In the genomic region with DNA sequence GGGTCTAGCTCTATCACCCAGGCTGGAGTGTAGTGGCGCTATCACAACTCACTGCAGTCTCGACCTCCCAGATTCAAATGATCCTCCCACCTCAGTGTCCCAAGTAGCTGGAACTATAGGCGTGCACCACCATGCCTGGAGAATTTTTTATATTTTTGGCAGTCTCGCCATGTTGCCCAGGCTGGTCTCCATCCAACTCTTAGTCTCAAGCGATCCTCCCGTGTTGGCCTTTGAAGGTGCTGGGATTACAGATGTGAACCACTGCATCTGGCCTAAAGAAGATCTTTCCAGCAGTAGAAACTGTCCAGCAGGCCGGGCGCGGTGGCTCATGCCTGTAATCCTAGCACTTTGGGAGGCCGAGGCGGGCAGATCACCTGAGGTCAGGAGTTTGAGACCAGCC, we compare ENCODE assay signal across 37 cellular contexts.
"Had no signal": no experiment of that assay in that cellular context is flagged by ENCODE, and none has a peak within 500 bp of the region (broad histone marks: within the 10 kb centered on the region; RNA-seq: fewer than 3 reads in every experiment).

No MANE protein-coding gene starts in this region.

- H3K4me1 ChIP-seq: ascending aorta had no signal

- H3K27me3 ChIP-seq: ascending aorta, cardiac muscle cell had no signal

- H3K27ac ChIP-seq: ascending aorta, cardiac muscle cell, VCaP had no signal

- H3K4me3 ChIP-seq: ascending aorta, cardiac muscle cell had no signal

- DNase-seq: activated B cell treated with CpG ODN at 0.5 μM for 24 hours; activated CD4-positive, alpha-beta memory T cell treated with anti-CD3 and anti-CD28 coated beads for 36 hours; activated CD4-positive, alpha-beta T cell treated with anti-CD3 and anti-CD28 coated beads for 48 hours; activated CD4-positive, alpha-beta T cell treated with anti-CD3 and anti-CD28 coated beads, Interleukin-2, amount 50 U/mL, for 1 hour; activated CD4-positive, alpha-beta T cell treated with anti-CD3 and anti-CD28 coated beads, Interleukin-2, amount 50 U/mL, for 4 hours; activated CD4-positive, CD25-positive, alpha-beta regulatory T cell treated with anti-CD3 and anti-CD28 coated beads, Interleukin-2, amount 50 U/mL, for 72 hours; activated CD8-positive, alpha-beta memory T cell treated with anti-CD3 and anti-CD28 coated beads, Interleukin-2, amount 50 U/mL, for 4 hours; activated CD8-positive, alpha-beta T cell treated with anti-CD3 and anti-CD28 coated beads for 36 hours; activated effector memory CD4-positive, alpha-beta T cell treated with Interleukin-2 at 50 U/mL for 16 hours; activated gamma-delta T cell; activated naive CD4-positive, alpha-beta T cell treated with anti-CD3 and anti-CD28 coated beads, Interleukin-2, amount 10 ng/mL, durations not matched to agents 7 days and 5 days; activated naive CD4-positive, alpha-beta T cell treated with Interleukin-2 at 50 U/mL for 16 hours; activated naive CD8-positive, alpha-beta T cell treated with anti-CD3 and anti-CD28 coated beads, Interleukin-2, amount 10 ng/mL, durations not matched to agents 7 days and 5 days; activated naive CD8-positive, alpha-beta T cell treated with anti-CD3 and anti-CD28 coated beads, Interleukin-2, amount 50 U/mL, for 24 hours; activated T-cell treated with anti-CD3 and anti-CD28 coated beads for 4 hours; activated T-cell treated with anti-CD3 and anti-CD28 coated beads, Interleukin-2, amount 50 U/mL, for 1 hour; activated T-cell treated with anti-CD3 and anti-CD28 coated beads, Interleukin-2, amount 50 U/mL, for 4 hours; activated T-cell treated with anti-CD3 and anti-CD28 coated beads, Interleukin-2, amount 50 U/mL, for 72 hours; amygdala; anterior cingulate cortex; caudate nucleus; cerebellar nuclear complex; SW 1271; T-helper 1 cell; T-helper 2 cell; T-helper 9 cell had no signal

- H3K27ac Mint-ChIP-seq: activated B cell treated with CpG ODN at 0.5 μM for 24 hours; activated CD4-positive, alpha-beta memory T cell treated with anti-CD3 and anti-CD28 coated beads for 36 hours; activated CD8-positive, alpha-beta T cell treated with anti-CD3 and anti-CD28 coated beads for 36 hours; activated naive CD4-positive, alpha-beta T cell treated with anti-CD3 and anti-CD28 coated beads, Interleukin-2, amount 10 ng/mL, durations not matched to agents 7 days and 5 days; activated naive CD8-positive, alpha-beta T cell; activated naive CD8-positive, alpha-beta T cell treated with anti-CD3 and anti-CD28 coated beads, Interleukin-2, amount 10 ng/mL, durations not matched to agents 7 days and 5 days; activated naive CD8-positive, alpha-beta T cell treated with anti-CD3 and anti-CD28 coated beads, Interleukin-2, amount 50 U/mL, for 24 hours; activated T-cell treated with anti-CD3 and anti-CD28 coated beads, Interleukin-2, amount 50 U/mL, for 72 hours; activated T-helper 1 cell treated with anti-CD3 and anti-CD28 coated beads, Interleukin-12 subunit alpha, Interleukin-12 subunit beta, Interleukin-2, Interleukin-4 antibody, amounts not matched to agents 30 ng/mL and 10 ng/mL and 1 ng/mL, durations not matched to agents 14 hours and 24 hours and 36 hours; activated T-helper 2 cell treated with anti-CD3 and anti-CD28 coated beads, Interferon-gamma antibody, Interleukin-2, Interleukin-4, amounts not matched to agents 10 μg/mL and 5 μg/mL and 100 μg/mL, durations not matched to agents 14 hours and 24 hours and 36 hours; brain; T-helper 1 cell treated with Interleukin-12 subunit alpha and Interleukin-12 subunit beta and Interleukin-4 antibody, amounts not matched to agents 30 μg/mL and 1 μg/mL, for 36 hours; T-helper 2 cell treated with Interferon-gamma antibody and Interleukin-4, amounts not matched to agents 5 μg/mL and 100 μg/mL, for 36 hours had no signal

- H3K27me3 Mint-ChIP-seq: activated CD4-positive, alpha-beta memory T cell treated with anti-CD3 and anti-CD28 coated beads for 36 hours; activated CD8-positive, alpha-beta T cell treated with anti-CD3 and anti-CD28 coated beads for 36 hours; activated naive CD4-positive, alpha-beta T cell treated with anti-CD3 and anti-CD28 coated beads, Interleukin-2, amount 50 U/mL, for 24 hours; activated naive CD8-positive, alpha-beta T cell had no signal

- H3K9me3 ChIP-seq: ascending aorta had no signal

- H3K9me3 Mint-ChIP-seq: activated B cell treated with CpG ODN at 0.5 μM for 24 hours; activated CD4-positive, alpha-beta memory T cell treated with anti-CD3 and anti-CD28 coated beads for 36 hours; activated CD8-positive, alpha-beta T cell treated with anti-CD3 and anti-CD28 coated beads for 36 hours; activated naive CD4-positive, alpha-beta T cell treated with anti-CD3 and anti-CD28 coated beads, Interleukin-2, amount 10 ng/mL, durations not matched to agents 7 days and 5 days; activated naive CD4-positive, alpha-beta T cell treated with anti-CD3 and anti-CD28 coated beads, Interleukin-2, amount 50 U/mL, for 24 hours; activated naive CD8-positive, alpha-beta T cell treated with anti-CD3 and anti-CD28 coated beads, Interleukin-2, amount 50 U/mL, for 24 hours; activated T-cell treated with anti-CD3 and anti-CD28 coated beads, Interleukin-2, amount 50 U/mL, for 4 hours; activated T-cell treated with anti-CD3 and anti-CD28 coated beads, Interleukin-2, amount 50 U/mL, for 72 hours; activated T-helper 1 cell treated with anti-CD3 and anti-CD28 coated beads, Interleukin-12 subunit alpha, Interleukin-12 subunit beta, Interleukin-2, Interleukin-4 antibody, amounts not matched to agents 30 ng/mL and 10 ng/mL and 1 ng/mL, durations not matched to agents 14 hours and 24 hours and 36 hours; activated T-helper 2 cell treated with anti-CD3 and anti-CD28 coated beads, Interferon-gamma antibody, Interleukin-2, Interleukin-4, amounts not matched to agents 10 μg/mL and 5 μg/mL and 100 μg/mL, durations not matched to agents 14 hours and 24 hours and 36 hours; brain; central memory CD8-positive, alpha-beta T cell; T-helper 1 cell treated with Interleukin-12 subunit alpha and Interleukin-12 subunit beta and Interleukin-4 antibody, amounts not matched to agents 30 μg/mL and 1 μg/mL, for 36 hours; T-helper 2 cell treated with Interferon-gamma antibody and Interleukin-4, amounts not matched to agents 5 μg/mL and 100 μg/mL, for 36 hours had no signal

- ATAC-seq: activated CD8-positive, alpha-beta T cell treated with anti-CD3 and anti-CD28 coated beads for 36 hours; activated naive CD8-positive, alpha-beta T cell treated with anti-CD3 and anti-CD28 coated beads, Interleukin-2, amount 50 U/mL, for 24 hours; activated T-cell treated with anti-CD3 and anti-CD28 coated beads, Interleukin-2, amount 50 U/mL, for 4 hours; activated T-cell treated with anti-CD3 and anti-CD28 coated beads, Interleukin-2, amount 50 U/mL, for 72 hours had no signal

- H3K36me3 Mint-ChIP-seq: activated CD4-positive, alpha-beta memory T cell treated with anti-CD3 and anti-CD28 coated beads for 36 hours; activated naive CD4-positive, alpha-beta T cell treated with anti-CD3 and anti-CD28 coated beads, Interleukin-2, amount 50 U/mL, for 24 hours; activated naive CD8-positive, alpha-beta T cell; activated naive CD8-positive, alpha-beta T cell treated with anti-CD3 and anti-CD28 coated beads, Interleukin-2, amount 10 ng/mL, durations not matched to agents 7 days and 5 days; brain had no signal

- H3K4me1 Mint-ChIP-seq: activated B cell treated with CpG ODN at 0.5 μM for 24 hours; activated naive CD4-positive, alpha-beta T cell treated with anti-CD3 and anti-CD28 coated beads, Interleukin-2, amount 50 U/mL, for 24 hours; central memory CD8-positive, alpha-beta T cell had no signal

- H3K36me3 ChIP-seq: ascending aorta, cardiac muscle cell had no signal

- H3K4me3 Mint-ChIP-seq: activated B cell treated with CpG ODN at 0.5 μM for 24 hours; activated CD4-positive, alpha-beta memory T cell treated with anti-CD3 and anti-CD28 coated beads for 36 hours; activated CD8-positive, alpha-beta T cell treated with anti-CD3 and anti-CD28 coated beads for 36 hours; activated naive CD4-positive, alpha-beta T cell treated with anti-CD3 and anti-CD28 coated beads, Interleukin-2, amount 10 ng/mL, durations not matched to agents 7 days and 5 days; activated naive CD4-positive, alpha-beta T cell treated with anti-CD3 and anti-CD28 coated beads, Interleukin-2, amount 50 U/mL, for 24 hours; activated naive CD8-positive, alpha-beta T cell; activated naive CD8-positive, alpha-beta T cell treated with anti-CD3 and anti-CD28 coated beads, Interleukin-2, amount 10 ng/mL, durations not matched to agents 7 days and 5 days; activated naive CD8-positive, alpha-beta T cell treated with anti-CD3 and anti-CD28 coated beads, Interleukin-2, amount 50 U/mL, for 24 hours; activated T-cell treated with anti-CD3 and anti-CD28 coated beads, Interleukin-2, amount 50 U/mL, for 4 hours; activated T-cell treated with anti-CD3 and anti-CD28 coated beads, Interleukin-2, amount 50 U/mL, for 72 hours; activated T-helper 1 cell treated with anti-CD3 and anti-CD28 coated beads, Interleukin-12 subunit alpha, Interleukin-12 subunit beta, Interleukin-2, Interleukin-4 antibody, amounts not matched to agents 30 ng/mL and 10 ng/mL and 1 ng/mL, durations not matched to agents 14 hours and 24 hours and 36 hours; brain; central memory CD8-positive, alpha-beta T cell; T-helper 1 cell treated with Interleukin-12 subunit alpha and Interleukin-12 subunit beta and Interleukin-4 antibody, amounts not matched to agents 30 μg/mL and 1 μg/mL, for 36 hours; T-helper 2 cell treated with Interferon-gamma antibody and Interleukin-4, amounts not matched to agents 5 μg/mL and 100 μg/mL, for 36 hours had no signal
